In genomic region chr3:4989649-4989966, GRCh38 we compare ENCODE assay signal across 17 cellular contexts. TPM values are rescaled to one million over a fixed set of nuclear protein-coding genes. Genes with fewer than 3 reads are reported as not detected.
A peak's percentile ranks its signal among the peaks of the same experiment; 100 is the strongest.
DNase-seq lines count a peak whose midpoint lies in the region; ATAC-seq, FAIRE-seq and TF ChIP-seq lines count a peak whose summit lies in the region.
"Had no signal": no experiment of that assay in that cellular context is flagged by ENCODE, and none has a peak within 500 bp of the region (broad histone marks: within the 10 kb centered on the region; RNA-seq: fewer than 3 reads in every experiment).

No MANE protein-coding gene starts in this region.

- H3K4me1 Mint-ChIP-seq in central memory CD8-positive, alpha-beta T cell = peaks cover 32% of the 10 kb centered on the region
- H3K4me1 Mint-ChIP-seq in neural progenitor cell = peaks cover 22% of the 10 kb centered on the region

- H3K4me1 ChIP-seq in right atrium auricular region (peaks cover 0 to 49% of the 10 kb centered on the region in 2 donors), osteoblast (ENCODE audit: insufficient read depth, low read length) (peaks cover 47% of the 10 kb centered on the region), vagina (peaks cover 47% of the 10 kb centered on the region), neural progenitor cell (no peaks in the 10 kb centered on the region)

- no peaks in the 10 kb centered on the region for H3K36me3 ChIP-seq in right atrium auricular region
- H3K36me3 ChIP-seq in osteoblast (ENCODE audit: insufficient read depth, low read length) = peaks cover 5% of the 10 kb centered on the region
- H3K36me3 ChIP-seq in vagina = no peaks in the 10 kb centered on the region
- H3K36me3 ChIP-seq in neural progenitor cell = no peaks in the 10 kb centered on the region

- H3K4me3 Mint-ChIP-seq in central memory CD8-positive, alpha-beta T cell = no peak overlapping the region
- no peak overlapping the region for H3K4me3 Mint-ChIP-seq in neural progenitor cell
- H3K4me3 Mint-ChIP-seq: activated naive CD8-positive, alpha-beta T cell treated with anti-CD3 and anti-CD28 coated beads, Interleukin-2, amount 10 ng/mL, durations not matched to agents 7 days and 5 days; nephron progenitor cell had no signal

- H3K4me2 ChIP-seq in osteoblast (ENCODE audit: insufficient read depth, low read length) (no peak overlapping the region), neural progenitor cell (no peak overlapping the region)

- no peak for TF ChIP-seq POLR2A in vagina (IDR thresholded peaks at IDR 0.05)

- H3K27me3 ChIP-seq in right atrium auricular region (no peaks in the 10 kb centered on the region), osteoblast (ENCODE audit: insufficient read depth, low read length) (no peaks in the 10 kb centered on the region), vagina (no peaks in the 10 kb centered on the region), neural progenitor cell (peaks cover 32% of the 10 kb centered on the region)

- DNase-seq in right atrium auricular region (ENCODE audit: low spot score) = no peak
- DNase-seq in cardiac septum (ENCODE audit: low spot score) = no peak
- DNase-seq in central memory CD8-positive, alpha-beta T cell (ENCODE audit: low spot score in 2 of 2) = no peak
- no peak for DNase-seq in osteoblast (ENCODE audit: insufficient read length, low spot score, missing footprints)
- DNase-seq in vagina (ENCODE audit: extremely low spot score in 2 of 2) = no peak
- DNase-seq in neural progenitor cell (ENCODE audit: low spot score) = no peak
- DNase-seq in HTR-8/SVneo (ENCODE audit: insufficient read length, low spot score) = no peak
- DNase-seq in activated gamma-delta T cell (lab: John Stamatoyannopoulos, UW) = no peak
- DNase-seq: activated naive CD8-positive, alpha-beta T cell treated with anti-CD3 and anti-CD28 coated beads, Interleukin-2, amount 10 ng/mL, durations not matched to agents 7 days and 5 days; dermis blood vessel endothelial cell; DMS79; NCI-H1436 treated with DMSO at 0.1 percent for 48 hours; NCI-H524 treated with DMSO at 0.1 percent for 48 hours; nephron progenitor cell; small intestine had no signal

- no peak overlapping the region for H3K9ac ChIP-seq in neural progenitor cell

- H3K4me3 ChIP-seq in right atrium auricular region (no peak overlapping the region), osteoblast (ENCODE audit: insufficient read depth, low read length) (no peak overlapping the region), vagina (no peak overlapping the region), neural progenitor cell (no peak overlapping the region)

- no peak for ATAC-seq in central memory CD8-positive, alpha-beta T cell (replicated peaks; ENCODE audit: extremely low read depth, poor library complexity, severe bottlenecking)

- no peaks in the 10 kb centered on the region for H3K27me3 Mint-ChIP-seq in central memory CD8-positive, alpha-beta T cell
- H3K27me3 Mint-ChIP-seq in neural progenitor cell (ENCODE audit: insufficient read depth, low read depth) = peaks cover 5% of the 10 kb centered on the region
- H3K27me3 Mint-ChIP-seq: activated naive CD8-positive, alpha-beta T cell treated with anti-CD3 and anti-CD28 coated beads, Interleukin-2, amount 10 ng/mL, durations not matched to agents 7 days and 5 days had no signal

- no peaks in the 10 kb centered on the region for H4K20me1 ChIP-seq in osteoblast (ENCODE audit: insufficient read depth, low read length)
- H4K20me1 ChIP-seq in neural progenitor cell (ENCODE audit: low read depth) = no peaks in the 10 kb centered on the region

- H3K36me3 Mint-ChIP-seq in central memory CD8-positive, alpha-beta T cell (ENCODE audit: insufficient read depth) = peaks cover 16% of the 10 kb centered on the region
- H3K36me3 Mint-ChIP-seq in neural progenitor cell = no peaks in the 10 kb centered on the region

- H3K79me2 ChIP-seq in osteoblast (ENCODE audit: insufficient read depth, low read length) = peaks cover under 1% of the 10 kb centered on the region
- H3K79me2 ChIP-seq in neural progenitor cell (ENCODE audit: low read depth) = no peaks in the 10 kb centered on the region

- no peaks in the 10 kb centered on the region for H3K9me3 Mint-ChIP-seq in central memory CD8-positive, alpha-beta T cell
- H3K9me3 Mint-ChIP-seq in neural progenitor cell = no peaks in the 10 kb centered on the region
- H3K9me3 Mint-ChIP-seq: activated naive CD8-positive, alpha-beta T cell treated with anti-CD3 and anti-CD28 coated beads, Interleukin-2, amount 10 ng/mL, durations not matched to agents 7 days and 5 days; nephron progenitor cell had no signal

- intact Hi-C loops in cardiac septum (cut with DNase I) = no loop called here
- intact Hi-C loops in vagina (cut with DNase I) = loop anchor here (5.0 kb wide), 1 partner anchor 267 kb away; no protein-coding TSS in a partner anchor

- no peak for FAIRE-seq in HTR-8/SVneo (lab: Jason Lieb, UNC)
- FAIRE-seq: islet of Langerhans, small intestine, urothelium cell line had no signal

- peak overlapping the region; percentile 96 to 98 for H3K27ac ChIP-seq in right atrium auricular region
- H3K27ac ChIP-seq in osteoblast (ENCODE audit: low read depth, low read length) = peak overlapping the region; percentile 60
- peak overlapping the region; percentile 98 for H3K27ac ChIP-seq in vagina
- no peak overlapping the region for H3K27ac ChIP-seq in neural progenitor cell

- H3F3A ChIP-seq in neural progenitor cell (ENCODE audit: low read depth) = peaks cover 20% of the 10 kb centered on the region

- H2AFZ ChIP-seq in osteoblast (ENCODE audit: low read length) (peak overlapping the region; percentile 71), neural progenitor cell (replicated peaks) (no peak overlapping the region)

- H3K9me3 ChIP-seq in right atrium auricular region = no peaks in the 10 kb centered on the region
- no peaks in the 10 kb centered on the region for H3K9me3 ChIP-seq in osteoblast (ENCODE audit: low read depth, low read length)
- no peaks in the 10 kb centered on the region for H3K9me3 ChIP-seq in vagina
- H3K9me3 ChIP-seq in neural progenitor cell (ENCODE audit: low read depth) = no peaks in the 10 kb centered on the region

- TF ChIP-seq CTCF in right atrium auricular region (IDR thresholded peaks at IDR 0.05) (no peak), osteoblast (IDR thresholded peaks at IDR 0.05; ENCODE audit: extremely low read depth, low read depth, low read length) (no peak), vagina (IDR thresholded peaks at IDR 0.05) (no peak), neural progenitor cell (IDR thresholded peaks at IDR 0.05) (no peak)

- H3K27ac Mint-ChIP-seq in central memory CD8-positive, alpha-beta T cell (ENCODE audit: low read depth) = peak overlapping the region; percentile 67
- no peak overlapping the region for H3K27ac Mint-ChIP-seq in neural progenitor cell
- H3K27ac Mint-ChIP-seq: activated naive CD8-positive, alpha-beta T cell treated with anti-CD3 and anti-CD28 coated beads, Interleukin-2, amount 10 ng/mL, durations not matched to agents 7 days and 5 days had no signal

RNA-seq across cellular contexts. Expression of gene BHLHE40, which starts 10.4 kb away (rescaled TPM):
- total RNA-seq in right atrium auricular region = 10 to 100 TPM; 32.3 to 49.5 TPM
- total RNA-seq in cardiac septum = 71.5 TPM
- 70.2 and 71.9 TPM in 2 replicates for total RNA-seq in osteoblast
- 347 TPM for total RNA-seq in vagina
- total RNA-seq in neural progenitor cell (ENCODE audit: low replicate concordance) = 0.34 and 0.50 TPM in 2 replicates

Comparison
In these comparisons a context has a peak if more than half of its experiments do, and no peak if none do; other contexts are left out.
1. RNA of gene BHLHE40, which starts 10.4 kb away (total RNA-seq): 347 TPM in vagina (single experiment), 71.5 TPM in cardiac septum (single experiment), 70.2 to 71.9 TPM in osteoblast and 32.3 to 49.5 TPM in right atrium auricular region; 0.34 to 0.50 TPM in neural progenitor cell; every median in the first group is over 10 times any median in the second.